In the genomic region with DNA sequence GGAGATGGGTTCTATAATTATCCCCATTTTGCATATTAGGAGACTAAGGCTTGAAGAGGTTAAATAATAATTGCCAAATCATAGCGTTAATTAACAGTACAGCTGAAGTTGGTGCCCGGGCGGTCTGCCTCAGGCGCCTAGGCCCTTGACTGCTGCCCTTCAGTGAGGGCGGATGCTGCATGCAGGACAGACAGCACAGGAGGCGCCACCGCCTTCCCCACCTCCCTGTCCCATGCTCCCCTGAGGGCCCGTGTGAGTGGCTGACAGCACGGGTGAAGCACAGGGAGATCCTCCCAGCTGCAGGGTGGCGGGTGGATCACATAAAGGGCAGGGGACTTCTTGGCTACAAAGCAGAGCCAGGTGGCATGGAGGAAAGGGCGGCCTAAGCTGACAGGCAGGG, we compare ENCODE assay signal across 15 cellular contexts. TPM values are rescaled to one million over a fixed set of nuclear protein-coding genes. Genes with fewer than 3 reads are reported as not detected.
DNase-seq lines count a peak whose midpoint lies in the region; ATAC-seq and TF ChIP-seq lines count a peak whose summit lies in the region.
"Had no signal": no experiment of that assay in that cellular context is flagged by ENCODE, and none has a peak within 500 bp of the region (broad histone marks: within the 10 kb centered on the region; RNA-seq: fewer than 3 reads in every experiment).

No MANE protein-coding gene starts in this region.

- peaks cover 7% of the 10 kb centered on the region for H3K27me3 Mint-ChIP-seq in glutamatergic neuron (ENCODE audit: unreplicated experiment)

- H3K27ac Mint-ChIP-seq in glutamatergic neuron (ENCODE audit: unreplicated experiment) = peak overlapping the region; percentile 28

- H3K36me3 Mint-ChIP-seq in glutamatergic neuron (ENCODE audit: unreplicated experiment) = peaks cover 5% of the 10 kb centered on the region

- H3K4me1 Mint-ChIP-seq in glutamatergic neuron (ENCODE audit: low read depth, unreplicated experiment) = peaks cover 35% of the 10 kb centered on the region

- DNase-seq in NCI-H2171 treated with DMSO at 0.1 percent for 48 hours (lab: John Stamatoyannopoulos, UW) (peak; percentile 35), NCI-H2171 (lab: John Stamatoyannopoulos, UW) (no peak), NCI-H1092 treated with DMSO at 0.1 percent for 48 hours (lab: John Stamatoyannopoulos, UW) (peak; percentile 34), NCI-H748 (lab: John Stamatoyannopoulos, UW; ENCODE audit: unreplicated experiment) (peak; percentile 79), glutamatergic neuron (peak; percentile 25), occipital lobe (lab: John Stamatoyannopoulos, UW) (no peak)
- DNase-seq: AML-193, DND-41, GDM1, MG63, NCI-H1105 treated with DMSO at 0.1 percent for 48 hours, SJCRH30, T-helper 9 cell had no signal

- no peak for TF ChIP-seq CTCF in glutamatergic neuron (IDR thresholded peaks at IDR 0.05; ENCODE audit: partially characterized antibody, unreplicated experiment)

- H3K9me3 Mint-ChIP-seq in glutamatergic neuron (ENCODE audit: unreplicated experiment) = peaks cover 4% of the 10 kb centered on the region

- H3K4me3 Mint-ChIP-seq in glutamatergic neuron (ENCODE audit: unreplicated experiment) = no peak overlapping the region

- ATAC-seq in HG02678 (IDR thresholded peaks at IDR 0.05; ENCODE audit: unreplicated experiment) (no peak), GM19397 (IDR thresholded peaks at IDR 0.05; ENCODE audit: unreplicated experiment) (no peak)

RNA-seq across cellular contexts. Expression of a gene that starts 49.0 kb away (rescaled TPM):
- total RNA-seq in glutamatergic neuron (ENCODE audit: unreplicated experiment) = 17.3 TPM
- 22.6 TPM for total RNA-seq in occipital lobe

Comparison
In these comparisons a context has a peak if more than half of its experiments do, and no peak if none do; other contexts are left out.
1. DNase-seq: peak in NCI-H2171 treated with DMSO at 0.1 percent for 48 hours (single experiment), NCI-H1092 treated with DMSO at 0.1 percent for 48 hours (single experiment), NCI-H748 (single experiment) and glutamatergic neuron (single experiment); none in NCI-H2171 (single experiment) and occipital lobe (single experiment).